Comparison of ENCODE assay signal across 8 cellular contexts in the genomic region with DNA sequence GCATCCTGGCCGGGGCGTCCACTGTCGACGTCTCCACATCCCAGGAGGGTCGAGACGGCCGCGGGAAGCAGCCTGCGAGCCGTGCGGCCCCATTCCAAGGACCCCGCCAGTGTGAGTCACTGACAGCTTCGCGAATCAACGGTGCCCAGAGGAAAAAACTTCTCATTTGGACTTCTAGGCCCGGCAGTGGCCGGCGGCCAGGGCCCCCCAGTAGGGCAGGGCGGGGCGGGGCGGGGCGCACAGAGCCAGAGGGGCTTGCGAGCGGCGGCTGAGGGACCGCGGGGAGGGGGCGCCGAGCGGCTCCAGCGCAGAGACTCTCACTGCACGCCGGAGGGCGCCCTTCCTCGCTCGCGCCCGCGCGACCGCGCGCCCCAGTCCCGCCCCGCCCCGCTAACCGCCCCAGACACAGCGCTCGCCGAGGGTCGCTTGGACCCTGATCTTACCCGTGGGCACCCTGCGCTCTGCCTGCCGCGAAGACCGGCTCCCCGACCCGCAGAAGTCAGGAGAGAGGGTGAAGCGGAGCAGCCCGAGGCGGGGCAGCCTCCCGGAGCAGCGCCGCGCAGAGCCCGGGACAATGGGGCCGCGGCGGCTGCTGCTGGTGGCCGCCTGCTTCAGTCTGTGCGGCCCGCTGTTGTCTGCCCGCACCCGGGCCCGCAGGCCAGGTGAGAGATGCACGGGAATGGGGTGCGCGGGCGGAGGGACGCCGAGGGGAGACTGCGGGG. TPM values are rescaled to one million over a fixed set of nuclear protein-coding genes. Genes with fewer than 3 reads are reported as not detected.
DNase-seq lines count a peak whose midpoint lies in the region; ATAC-seq and TF ChIP-seq lines count a peak whose summit lies in the region.

A gene (plus strand): TSS at position 393 of the 722 bp plus-strand sequence. CDS start 182 bp downstream, at position 575.

- H3K27me3 ChIP-seq in colonic mucosa, result peaks cover 5% of the 10 kb centered on the region

- H3K4me1 ChIP-seq in colonic mucosa, result no peaks in the 10 kb centered on the region

- DNase-seq in EH (ENCODE audit: low read depth) (peak; percentile 66), LHCN-M2 (ENCODE audit: low read depth) (peak; percentile 46), colonic mucosa (peak; percentile 64), left colon (peak; percentile 38 to 67), COR-L47 (lab: John Stamatoyannopoulos, UW) (no peak)
- peak; percentile 40 to 43 for DNase-seq in stimulated activated CD4-positive, alpha-beta T cell treated with anti-CD3 and anti-CD28 coated beads, Interleukin-2, amount 100 ng/mL, for 48 hours

- H3K4me3 ChIP-seq in WI38 (ENCODE audit: low read depth, low read length) (peak within 1 kb of the TSS; percentile 98), colonic mucosa (peak within 1 kb of the TSS; percentile 80)

- H3K27ac ChIP-seq in colonic mucosa, result peak within 1 kb of the TSS; percentile 3

- ATAC-seq in GM21723 (IDR thresholded peaks at IDR 0.05; ENCODE audit: unreplicated experiment) (peak; percentile 67), left colon (peak; percentile 91)

- H3K36me3 ChIP-seq in colonic mucosa, result no peaks in the 10 kb centered on the region

- intact Hi-C loops in colonic mucosa (cut with DNase I), result loop anchor here (5.0 kb wide), 1 partner anchor 56 kb away; no protein-coding TSS in a partner anchor
- intact Hi-C loops in left colon (cut with DNase I, micrococcal nuclease), result no loop called here

- no peaks in the 10 kb centered on the region for H3K9me3 ChIP-seq in colonic mucosa

- peak within 1 kb of the TSS; percentile 81 for H3K9ac ChIP-seq in colonic mucosa (ENCODE audit: low read depth in 2 of 2, low read length in 2 of 2)

- TF ChIP-seq CTCF in WI38 (IDR thresholded peaks at IDR 0.05; ENCODE audit: low read depth, low read length) (0 out of 2 replicates have a peak, but pooled peaks have one; percentile 20), colonic mucosa (IDR thresholded peaks at IDR 0.05) (peak; percentile 44)

RNA-seq across cellular contexts. Expression of the gene that starts here (rescaled TPM):
- total RNA-seq in LHCN-M2 (2014; rRNA removed) (22.4 and 22.5 TPM in 2 replicates), colonic mucosa (1 to 10 TPM; 3.6 to 8.1 TPM), left colon (1 to 10 TPM; 5.3 to 5.5 TPM)
- 15.5 TPM for polyA plus RNA-seq in LHCN-M2 (2012)
